16 cellular contexts compared by ENCODE assay signal in the genomic region with DNA sequence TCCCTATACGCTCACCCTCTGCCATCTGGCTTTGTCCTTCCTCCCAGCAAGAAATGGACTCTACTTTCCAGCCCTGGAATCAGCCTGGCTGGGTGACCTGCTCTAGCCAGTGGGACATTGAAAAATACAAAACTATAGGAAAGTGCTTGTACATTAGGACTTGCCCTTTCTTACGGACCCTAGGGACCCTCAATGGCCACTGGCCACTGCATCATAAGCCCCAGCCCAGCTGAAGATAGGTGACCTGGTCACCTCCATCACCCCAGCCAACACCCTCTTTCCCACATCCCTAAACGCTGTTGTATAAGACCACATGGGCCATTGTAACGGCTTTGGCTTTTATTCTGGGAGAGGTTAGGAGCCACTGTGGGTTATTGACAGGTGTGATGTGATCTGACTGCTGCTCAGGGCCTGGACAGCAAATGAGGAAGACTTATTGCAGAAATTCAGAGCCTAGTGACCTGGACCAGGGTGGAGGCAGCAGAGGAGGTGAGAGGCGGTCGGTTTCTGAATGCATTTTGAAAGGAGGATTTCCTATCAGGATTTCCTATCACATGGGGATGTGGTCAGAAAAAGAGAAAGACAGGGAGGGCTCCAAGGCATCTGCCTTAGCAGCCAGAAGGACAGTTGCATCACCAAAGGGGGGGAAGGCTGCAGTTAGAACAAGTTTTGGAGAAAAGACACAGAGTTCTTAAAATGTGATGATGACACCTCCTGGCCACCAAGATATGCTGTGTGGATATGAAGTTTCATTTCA. TPM values are rescaled to one million over a fixed set of nuclear protein-coding genes. Genes with fewer than 3 reads are reported as not detected.
DNase-seq lines count a peak whose midpoint lies in the region; ATAC-seq, FAIRE-seq and TF ChIP-seq lines count a peak whose summit lies in the region.
"Had no signal": no experiment of that assay in that cellular context is flagged by ENCODE, and none has a peak within 500 bp of the region (broad histone marks: within the 10 kb centered on the region; RNA-seq: fewer than 3 reads in every experiment).

No MANE protein-coding gene starts in this region.

- H3K9me3 Mint-ChIP-seq in CD4-positive, alpha-beta T cell = no peaks in the 10 kb centered on the region
- H3K9me3 Mint-ChIP-seq in activated CD8-positive, alpha-beta T cell treated with anti-CD3 and anti-CD28 coated beads for 36 hours = no peaks in the 10 kb centered on the region
- H3K9me3 Mint-ChIP-seq in natural killer cell = no peaks in the 10 kb centered on the region

- peak overlapping the region; percentile 95 for H3K4me3 Mint-ChIP-seq in CD4-positive, alpha-beta T cell
- peak overlapping the region; percentile 90 for H3K4me3 Mint-ChIP-seq in activated CD8-positive, alpha-beta T cell treated with anti-CD3 and anti-CD28 coated beads for 36 hours
- H3K4me3 Mint-ChIP-seq in natural killer cell = peak overlapping the region; percentile 89

- H3K27ac Mint-ChIP-seq in CD4-positive, alpha-beta T cell = peak overlapping the region; percentile 88
- peak overlapping the region; percentile 62 for H3K27ac Mint-ChIP-seq in activated CD8-positive, alpha-beta T cell treated with anti-CD3 and anti-CD28 coated beads for 36 hours
- peak overlapping the region; percentile 69 to 89 for H3K27ac Mint-ChIP-seq in natural killer cell

- TF ChIP-seq CTCF in CD4-positive, alpha-beta T cell (IDR thresholded peaks at IDR 0.05) = no peak
- TF ChIP-seq CTCF in activated CD8-positive, alpha-beta T cell treated with anti-CD3 and anti-CD28 coated beads for 36 hours (IDR thresholded peaks at IDR 0.05) = no peak
- TF ChIP-seq CTCF in natural killer cell (IDR thresholded peaks at IDR 0.05) = no peak

- H3K27me3 ChIP-seq in CD4-positive, alpha-beta T cell (ENCODE audit: control insufficient read depth, insufficient read depth, low read length) = no peaks in the 10 kb centered on the region
- H3K27me3 ChIP-seq: Peyer's patch, testis had no signal

- POLR2A ChIA-PET in CD4-positive, alpha-beta T cell (lab: Charles Lee) = no interaction called here
- POLR2A ChIA-PET in activated CD8-positive, alpha-beta T cell treated with anti-CD3 and anti-CD28 coated beads for 36 hours (lab: Charles Lee) = interaction anchor here (0.6 to 0.9 kb wide), 2 partner anchors 31 to 54 kb away, joined by 3 read pairs; partner anchors contain the start of gene NOM1

- CTCF ChIA-PET in CD4-positive, alpha-beta T cell (lab: Charles Lee) = no interaction called here
- CTCF ChIA-PET in activated CD8-positive, alpha-beta T cell treated with anti-CD3 and anti-CD28 coated beads for 36 hours (lab: Charles Lee) = interaction anchor here (0.8 to 1.0 kb wide), 3 partner anchors 9 to 260 kb away, joined by 3 read pairs; partner anchors contain the start of gene NOM1

- no peak overlapping the region for H3K27ac ChIP-seq in CD4-positive, alpha-beta T cell (ENCODE audit: low read depth, low read length)

- no peaks in the 10 kb centered on the region for H3K27me3 Mint-ChIP-seq in CD4-positive, alpha-beta T cell
- peaks cover under 1% of the 10 kb centered on the region for H3K27me3 Mint-ChIP-seq in activated CD8-positive, alpha-beta T cell treated with anti-CD3 and anti-CD28 coated beads for 36 hours
- peaks cover 0 to 5% of the 10 kb centered on the region in 2 donors for H3K27me3 Mint-ChIP-seq in natural killer cell (ENCODE audit: low read depth in 2 of 2)

- peaks cover 10% of the 10 kb centered on the region for H3K36me3 Mint-ChIP-seq in CD4-positive, alpha-beta T cell (ENCODE audit: low read depth)
- peaks cover 5% of the 10 kb centered on the region for H3K36me3 Mint-ChIP-seq in activated CD8-positive, alpha-beta T cell treated with anti-CD3 and anti-CD28 coated beads for 36 hours (ENCODE audit: low read depth)
- no peaks in the 10 kb centered on the region for H3K36me3 Mint-ChIP-seq in natural killer cell

- no peak for FAIRE-seq in H54 (lab: Jason Lieb, UNC)
- FAIRE-seq: D721Med had no signal

- H3K9me3 ChIP-seq in CD4-positive, alpha-beta T cell (ENCODE audit: control insufficient read depth, low read length) = no peaks in the 10 kb centered on the region
- H3K9me3 ChIP-seq: HAP-1, mucosa of descending colon, Peyer's patch, testis had no signal

- no peak for DNase-seq in CD4-positive, alpha-beta T cell
- DNase-seq in Kasumi-1 (lab: John Stamatoyannopoulos, UW) (peak; percentile 99), natural killer cell (no peak), NCI-H2227 (lab: John Stamatoyannopoulos, UW; ENCODE audit: unreplicated experiment) (no peak), DMS79 (lab: John Stamatoyannopoulos, UW) (no peak), H54 (ENCODE audit: insufficient read length, low spot score) (no peak)
- DNase-seq in activated CD8-positive, alpha-beta T cell treated with anti-CD3 and anti-CD28 coated beads for 36 hours = peak; percentile 36
- DNase-seq: activated CD4-positive, alpha-beta T cell treated with anti-CD3 and anti-CD28 coated beads, Interleukin-2, amount 50 U/mL, for 48 hours; foreskin melanocyte; mucosa of descending colon; NCI-H1436; Peyer's patch; testis had no signal

- no peak for ATAC-seq in CD4-positive, alpha-beta T cell (ENCODE audit: poor library complexity)
- ATAC-seq in activated CD8-positive, alpha-beta T cell treated with anti-CD3 and anti-CD28 coated beads for 36 hours = no peak
- no peak for ATAC-seq in natural killer cell
- no peak for ATAC-seq in HG02981 (IDR thresholded peaks at IDR 0.05; ENCODE audit: unreplicated experiment)
- ATAC-seq: mucosa of descending colon had no signal

- intact Hi-C loops in CD4-positive, alpha-beta T cell (cut with DNase I, micrococcal nuclease) = loop anchor here in 1 of 2 experiments (10.0 kb wide), 3 partner anchors 260 to 1600 kb away; partner anchors contain the start of genes INSIG1 and RBM33
- intact Hi-C loops in activated CD8-positive, alpha-beta T cell treated with anti-CD3 and anti-CD28 coated beads for 36 hours (cut with micrococcal nuclease) = no loop called here
- intact Hi-C loops in natural killer cell (cut with micrococcal nuclease) = no loop called here

- H3K4me1 Mint-ChIP-seq in CD4-positive, alpha-beta T cell (ENCODE audit: low read depth) = peaks cover 44% of the 10 kb centered on the region
- H3K4me1 Mint-ChIP-seq in activated CD8-positive, alpha-beta T cell treated with anti-CD3 and anti-CD28 coated beads for 36 hours (ENCODE audit: low read depth) = peaks cover 36% of the 10 kb centered on the region
- H3K4me1 Mint-ChIP-seq in natural killer cell = peaks cover 19 to 40% of the 10 kb centered on the region in 2 donors

- TF ChIP-seq POLR2A in H54 (IDR thresholded peaks at IDR 0.05; ENCODE audit: low read depth, low read length) = no peak

RNA-seq across cellular contexts. Expression of gene LMBR1, which starts 2.2 kb away (rescaled TPM):
- total RNA-seq in CD4-positive, alpha-beta T cell = 10 to 100 TPM; 61.6 to 61.9 TPM
- total RNA-seq in activated CD8-positive, alpha-beta T cell treated with anti-CD3 and anti-CD28 coated beads for 36 hours = 10 to 100 TPM; 42.7 to 50.6 TPM
- 10 to 100 TPM; 60.4 to 71.7 (median 66.1) TPM for total RNA-seq in natural killer cell

RNA-seq across cellular contexts. Expression of gene NOM1, which starts 54.3 kb away (rescaled TPM):
- 10 to 100 TPM; 25.5 to 27.6 TPM for total RNA-seq in CD4-positive, alpha-beta T cell
- 10 to 100 TPM; 32.4 to 34.0 TPM for total RNA-seq in activated CD8-positive, alpha-beta T cell treated with anti-CD3 and anti-CD28 coated beads for 36 hours
- total RNA-seq in natural killer cell = 10 to 100 TPM; 22.5 to 35.6 (median 34.7) TPM

Comparison
In these comparisons a context has a peak if more than half of its experiments do, and no peak if none do; other contexts are left out.
1. DNase-seq: peak in Kasumi-1 (2 of 2) and activated CD8-positive, alpha-beta T cell treated with anti-CD3 and anti-CD28 coated beads for 36 hours (single experiment); none in CD4-positive, alpha-beta T cell (0 of 10), natural killer cell (single experiment), NCI-H2227 (single experiment), DMS79 (single experiment) and H54 (single experiment).
2. Peak in every context shown above with its lines, with median percentiles within 50 percentile points of each other: H3K27ac Mint-ChIP-seq and H3K4me3 Mint-ChIP-seq.